21 cellular contexts compared by ENCODE assay signal in genomic region chr9:112796485-112796884, GRCh38.
"Had no signal": no experiment of that assay in that cellular context is flagged by ENCODE, and none has a peak within 500 bp of the region (broad histone marks: within the 10 kb centered on the region; RNA-seq: fewer than 3 reads in every experiment).

No MANE protein-coding gene starts in this region.

- DNase-seq: heart left ventricle; hypothalamus; immature natural killer cell; kidney; mesendoderm; naive B cell; natural killer cell; ovary; stimulated activated CD4-positive, alpha-beta T cell treated with anti-CD3 and anti-CD28 coated beads, Interleukin-12 subunit alpha, Interleukin-12 subunit beta, amount 100 ng/mL, for 4 hours; stimulated activated CD4-positive, alpha-beta T cell treated with anti-CD3 and anti-CD28 coated beads, Interleukin-15, amount 100 ng/mL, for 24 hours; stimulated activated CD4-positive, alpha-beta T cell treated with anti-CD3 and anti-CD28 coated beads, Interleukin-2, amount 100 ng/mL, for 24 hours; stimulated activated CD4-positive, alpha-beta T cell treated with anti-CD3 and anti-CD28 coated beads, Interleukin-4, amount 100 ng/mL, for 1 hour; stimulated activated naive CD4-positive, alpha-beta T cell; uterus had no signal

- H3K27me3 ChIP-seq: heart left ventricle, ovary, right atrium auricular region, tibial nerve, uterus had no signal

- H3K36me3 ChIP-seq: heart left ventricle, ovary, right atrium auricular region, tibial nerve, uterus had no signal

- H3K27ac ChIP-seq: heart left ventricle, ovary, right atrium auricular region, skin epidermis, tibial nerve, uterus had no signal

- FAIRE-seq: islet of Langerhans, kidney had no signal

- ATAC-seq: heart left ventricle, left lobe of liver, natural killer cell, sciatic nerve had no signal

- H3K4me1 ChIP-seq: uterus had no signal

- H3K4me3 ChIP-seq: heart left ventricle, lung, ovary, right atrium auricular region, skin epidermis, tibial nerve, uterus had no signal

- H3K9me3 ChIP-seq: heart left ventricle, ovary, right atrium auricular region, tibial nerve, uterus had no signal
